8 cellular contexts compared by ENCODE assay signal in the genomic region with DNA sequence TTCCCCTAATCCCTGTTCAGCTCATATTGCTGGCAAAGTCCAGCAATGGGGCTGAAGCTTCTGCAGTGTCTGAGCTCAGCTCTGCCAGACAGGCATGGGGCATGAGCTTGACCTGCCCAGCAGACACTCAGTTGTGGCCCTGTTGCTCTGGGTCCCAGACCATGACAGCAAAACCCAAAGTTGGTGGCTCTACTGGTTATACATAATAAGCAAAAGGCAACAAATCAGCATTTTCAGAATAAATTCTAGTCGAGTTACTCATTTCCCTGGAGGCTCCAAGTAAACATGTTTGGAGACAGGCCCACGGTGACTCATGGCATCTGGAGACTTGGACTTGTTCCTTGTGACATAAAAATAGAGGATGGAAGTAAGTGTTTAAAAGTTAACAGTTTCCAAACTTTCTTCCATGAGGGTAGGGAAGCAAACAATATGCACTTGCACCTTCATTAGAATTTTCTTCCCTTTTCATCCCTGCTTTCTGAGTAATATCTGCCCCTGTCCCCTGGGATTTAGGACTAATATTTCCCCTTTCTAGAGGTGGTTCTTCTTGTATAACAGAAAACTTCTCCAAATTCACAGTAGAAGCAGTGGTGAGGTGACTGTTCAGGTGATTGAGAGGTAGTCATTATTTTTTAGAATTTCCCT.
DNase-seq lines count a peak whose midpoint lies in the region; ATAC-seq and TF ChIP-seq lines count a peak whose summit lies in the region.

No MANE protein-coding gene starts in this region.

- no peak for TF ChIP-seq CTCF in ascending aorta (IDR thresholded peaks at IDR 0.05)

- H3K9me3 ChIP-seq in ascending aorta (no peaks in the 10 kb centered on the region), right cardiac atrium (ENCODE audit: control insufficient read depth, low read length) (no peaks in the 10 kb centered on the region), skeletal muscle satellite cell (replicated peaks; ENCODE audit: low read length) (no peaks in the 10 kb centered on the region)

- H3K4me2 ChIP-seq in skeletal muscle satellite cell (ENCODE audit: low read length): peak overlapping the region; percentile 58

- no peak overlapping the region for H3K4me3 Mint-ChIP-seq in activated CD4-positive, alpha-beta T cell treated with anti-CD3 and anti-CD28 coated beads, Interleukin-2, amount 10 ng/mL, durations not matched to agents 24 days and 14 days

- peak; percentile 64 to 71 for ATAC-seq in right cardiac atrium

- H3K27ac ChIP-seq in ascending aorta (peak overlapping the region; percentile 75 to 79), right cardiac atrium (ENCODE audit: low read length) (peak overlapping the region; percentile 85)

- peak overlapping the region in 1 of 2 donors; percentile 20 for H3K4me3 ChIP-seq in ascending aorta
- H3K4me3 ChIP-seq in right cardiac atrium (ENCODE audit: low read length): no peak overlapping the region
- H3K4me3 ChIP-seq in skeletal muscle satellite cell (ENCODE audit: low read length): peak overlapping the region; percentile 4

- peak overlapping the region; percentile 0 for H3K9ac ChIP-seq in skeletal muscle satellite cell (ENCODE audit: low read depth, low read length)

- H3K4me1 ChIP-seq in ascending aorta (peaks cover 6 to 27% of the 10 kb centered on the region in 2 donors), right cardiac atrium (ENCODE audit: control insufficient read depth, insufficient read depth, low read length) (peaks cover 22% of the 10 kb centered on the region), skeletal muscle satellite cell (ENCODE audit: control insufficient read depth, insufficient read depth, low read length) (peaks cover 25% of the 10 kb centered on the region)

- peak; percentile 87 for DNase-seq in GM04503 (ENCODE audit: low read depth)
- DNase-seq in ascending aorta (ENCODE audit: low spot score in 2 of 2): peak; percentile 54 to 96
- DNase-seq in right cardiac atrium: peak; percentile 80 to 87 (median 82)
- no peak for DNase-seq in activated CD8-positive, alpha-beta memory T cell treated with anti-CD3 and anti-CD28 coated beads for 24 hours
- no peak for DNase-seq in activated CD4-positive, alpha-beta T cell treated with anti-CD3 and anti-CD28 coated beads, Interleukin-2, amount 10 ng/mL, durations not matched to agents 24 days and 14 days
- DNase-seq in KBM-7: no peak
- no peak for DNase-seq in NOMO-1 (lab: John Stamatoyannopoulos, UW; ENCODE audit: unreplicated experiment in 2 of 2)

- no peaks in the 10 kb centered on the region for H3K27me3 ChIP-seq in ascending aorta
- H3K27me3 ChIP-seq in right cardiac atrium (ENCODE audit: control insufficient read depth, insufficient read depth): no peaks in the 10 kb centered on the region
- peaks cover 4% of the 10 kb centered on the region for H3K27me3 ChIP-seq in skeletal muscle satellite cell (ENCODE audit: control insufficient read depth, insufficient read depth, low read length)

- intact Hi-C loops in ascending aorta (cut with DNase I) (loop anchor here (1.0 to 5.0 kb wide), 3 partner anchors 18 to 115 kb away; no protein-coding TSS in a partner anchor), right cardiac atrium (cut with DNase I) (no loop called here)
- intact Hi-C loops in activated CD4-positive, alpha-beta T cell treated with anti-CD3 and anti-CD28 coated beads, Interleukin-2, amount 10 ng/mL, durations not matched to agents 24 days and 14 days (cut with micrococcal nuclease): no loop called here

- H3K27ac Mint-ChIP-seq in activated CD4-positive, alpha-beta T cell treated with anti-CD3 and anti-CD28 coated beads, Interleukin-2, amount 10 ng/mL, durations not matched to agents 24 days and 14 days: no peak overlapping the region

- H3K36me3 ChIP-seq in ascending aorta (peaks cover 11 to 30% of the 10 kb centered on the region in 2 donors), skeletal muscle satellite cell (ENCODE audit: insufficient read depth, low read length) (no peaks in the 10 kb centered on the region)

- peaks cover 20% of the 10 kb centered on the region for H3K27me3 Mint-ChIP-seq in activated CD4-positive, alpha-beta T cell treated with anti-CD3 and anti-CD28 coated beads, Interleukin-2, amount 10 ng/mL, durations not matched to agents 24 days and 14 days

- in situ Hi-C loops in KBM-7 (cut with MboI; ENCODE audit: low pct_unique_long_range_greater_than_20kb, low sequenced_read_pairs): no loop called here

- 6% methylated on average over 2 of the region's 2 CpGs for WGBS in right cardiac atrium

- H3K4me1 Mint-ChIP-seq in activated CD4-positive, alpha-beta T cell treated with anti-CD3 and anti-CD28 coated beads, Interleukin-2, amount 10 ng/mL, durations not matched to agents 24 days and 14 days: no peaks in the 10 kb centered on the region

- no peaks in the 10 kb centered on the region for H3K36me3 Mint-ChIP-seq in activated CD4-positive, alpha-beta T cell treated with anti-CD3 and anti-CD28 coated beads, Interleukin-2, amount 10 ng/mL, durations not matched to agents 24 days and 14 days (ENCODE audit: low read depth)

- no peaks in the 10 kb centered on the region for H3K9me3 Mint-ChIP-seq in activated CD4-positive, alpha-beta T cell treated with anti-CD3 and anti-CD28 coated beads, Interleukin-2, amount 10 ng/mL, durations not matched to agents 24 days and 14 days

Comparison
In these comparisons a context has a peak if more than half of its experiments do, and no peak if none do; other contexts are left out.
1. DNase-seq: peak in GM04503 (single experiment), ascending aorta (2 of 2) and right cardiac atrium (3 of 3); none in activated CD8-positive, alpha-beta memory T cell treated with anti-CD3 and anti-CD28 coated beads for 24 hours (single experiment), activated CD4-positive, alpha-beta T cell treated with anti-CD3 and anti-CD28 coated beads, Interleukin-2, amount 10 ng/mL, durations not matched to agents 24 days and 14 days (single experiment), KBM-7 (single experiment) and NOMO-1 (0 of 2).